10 cellular contexts compared by ENCODE assay signal in genomic region chr12:106974525-106974924, GRCh38. TPM values are rescaled to one million over a fixed set of nuclear protein-coding genes. Genes with fewer than 3 reads are reported as not detected.
DNase-seq lines count a peak whose midpoint lies in the region; ATAC-seq, FAIRE-seq and TF ChIP-seq lines count a peak whose summit lies in the region.
"Had no signal": no experiment of that assay in that cellular context is flagged by ENCODE, and none has a peak within 500 bp of the region (broad histone marks: within the 10 kb centered on the region; RNA-seq: fewer than 3 reads in every experiment).

No MANE protein-coding gene starts in this region.

- no peak overlapping the region for H3K4me3 Mint-ChIP-seq in activated naive CD4-positive, alpha-beta T cell treated with anti-CD3 and anti-CD28 coated beads, Interleukin-2, amount 10 ng/mL, durations not matched to agents 7 days and 5 days

- dilution Hi-C loops in mammary epithelial cell (cut with HindIII; ENCODE audit: low sequenced_read_pairs), result no loop called here

- ATAC-seq in GM19397 (IDR thresholded peaks at IDR 0.05; ENCODE audit: unreplicated experiment), result peak; percentile 69
- ATAC-seq in HG03175 (IDR thresholded peaks at IDR 0.05; ENCODE audit: unreplicated experiment), result peak; percentile 94
- ATAC-seq: sciatic nerve had no signal

- in situ Hi-C loops in mammary epithelial cell (cut with MboI; ENCODE audit: low sequenced_read_pairs in 2 of 2), result no loop called here

- H3K9ac ChIP-seq in mammary epithelial cell (ENCODE audit: insufficient read depth, low read length), result no peak overlapping the region

- H2AFZ ChIP-seq in mammary epithelial cell (ENCODE audit: low read depth, low read length), result no peak overlapping the region

- H3K27ac Mint-ChIP-seq in activated naive CD4-positive, alpha-beta T cell treated with anti-CD3 and anti-CD28 coated beads, Interleukin-2, amount 10 ng/mL, durations not matched to agents 7 days and 5 days, result no peak overlapping the region

- H3K27me3 ChIP-seq in mammary epithelial cell (ENCODE audit: insufficient read depth, low read length), result no peaks in the 10 kb centered on the region

- no peak overlapping the region for H3K4me3 ChIP-seq in mammary epithelial cell (replicated peaks in 1 of 3; ENCODE audit: insufficient read depth in 1 of 3, low read depth in 2 of 3, low read length in 3 of 3)

- intact Hi-C loops in mammary epithelial cell (cut with micrococcal nuclease), result no loop called here
- intact Hi-C loops in posterior cingulate gyrus (cut with DNase I), result no loop called here

- peaks cover 27% of the 10 kb centered on the region for H3K36me3 ChIP-seq in mammary epithelial cell (ENCODE audit: insufficient read depth, low read length)

- BruUV-seq in mammary epithelial cell (replicated peaks; lab: Mats Ljungman, UMichigan), result no TSS peak

- H3K4me1 Mint-ChIP-seq in activated naive CD4-positive, alpha-beta T cell treated with anti-CD3 and anti-CD28 coated beads, Interleukin-2, amount 10 ng/mL, durations not matched to agents 7 days and 5 days, result no peaks in the 10 kb centered on the region

- no peaks in the 10 kb centered on the region for H3K9me3 Mint-ChIP-seq in activated naive CD4-positive, alpha-beta T cell treated with anti-CD3 and anti-CD28 coated beads, Interleukin-2, amount 10 ng/mL, durations not matched to agents 7 days and 5 days

- H3K4me1 ChIP-seq in mammary epithelial cell (ENCODE audit: insufficient read depth, low read length), result no peaks in the 10 kb centered on the region

- no peaks in the 10 kb centered on the region for H3K9me3 ChIP-seq in mammary epithelial cell (replicated peaks; ENCODE audit: insufficient read depth, low read length)

- no peak for TF ChIP-seq CTCF in mammary epithelial cell (conservative IDR thresholded peaks at IDR 0.05 in 1 of 2, IDR thresholded peaks at IDR 0.05 in 1 of 2; ENCODE audit: extremely low read depth in 1 of 2, insufficient read depth in 1 of 2, low read depth in 1 of 2, low read length in 2 of 2)

- no peak overlapping the region for H3K4me2 ChIP-seq in mammary epithelial cell (ENCODE audit: insufficient read depth, low read depth, low read length)

- H4K20me1 ChIP-seq in mammary epithelial cell (ENCODE audit: insufficient read depth, low read length), result no peaks in the 10 kb centered on the region

- CTCF ChIA-PET in mammary epithelial cell (lab: Charles Lee; ENCODE audit: low non-redundant PET), result no interaction called here
- CTCF ChIA-PET in activated naive CD4-positive, alpha-beta T cell treated with anti-CD3 and anti-CD28 coated beads, Interleukin-2, amount 10 ng/mL, durations not matched to agents 7 days and 5 days (lab: Charles Lee), result no interaction called here

- WGBS in mammary epithelial cell (ENCODE audit: low coverage, missing lambda C conversion rate), result 100% methylated on average over 3 of the region's 3 CpGs

- H3K79me2 ChIP-seq in mammary epithelial cell (ENCODE audit: insufficient read depth, low read length), result peaks cover 13% of the 10 kb centered on the region

- H3K36me3 Mint-ChIP-seq in activated naive CD4-positive, alpha-beta T cell treated with anti-CD3 and anti-CD28 coated beads, Interleukin-2, amount 10 ng/mL, durations not matched to agents 7 days and 5 days, result peaks cover 35% of the 10 kb centered on the region

- DNase-seq in DMS53 (lab: John Stamatoyannopoulos, UW), result peak; percentile 97
- no peak for DNase-seq in mammary epithelial cell
- DNase-seq in nucleus accumbens (lab: John Stamatoyannopoulos, UW), result no peak
- no peak for DNase-seq in activated naive CD4-positive, alpha-beta T cell treated with anti-CD3 and anti-CD28 coated beads, Interleukin-2, amount 10 ng/mL, durations not matched to agents 7 days and 5 days
- no peak for DNase-seq in posterior cingulate gyrus
- DNase-seq: NCI-H345 had no signal

- no peaks in the 10 kb centered on the region for H3K27me3 Mint-ChIP-seq in activated naive CD4-positive, alpha-beta T cell treated with anti-CD3 and anti-CD28 coated beads, Interleukin-2, amount 10 ng/mL, durations not matched to agents 7 days and 5 days

- peak; percentile 98 for FAIRE-seq in islet of Langerhans (lab: Jason Lieb, UNC)

- H3K27ac ChIP-seq in mammary epithelial cell (ENCODE audit: insufficient read depth, low read depth, low read length), result no peak overlapping the region

RNA-seq across cellular contexts. Expression of gene MTERF2, which starts 12.4 kb away (rescaled TPM):
- total RNA-seq in mammary epithelial cell, result 1 to 10 TPM; 7.0 to 8.0 TPM
- polyA plus RNA-seq in mammary epithelial cell, result 3.2 TPM
- polyA minus RNA-seq in mammary epithelial cell, result not detected

RNA-seq across cellular contexts. Expression of gene TMEM263, which starts 18.8 kb away (rescaled TPM):
- 10 to 100 TPM; 48.7 to 51.3 TPM for total RNA-seq in mammary epithelial cell
- 19.3 TPM for polyA plus RNA-seq in mammary epithelial cell
- 79.1 TPM for polyA minus RNA-seq in mammary epithelial cell
